In the genomic region with DNA sequence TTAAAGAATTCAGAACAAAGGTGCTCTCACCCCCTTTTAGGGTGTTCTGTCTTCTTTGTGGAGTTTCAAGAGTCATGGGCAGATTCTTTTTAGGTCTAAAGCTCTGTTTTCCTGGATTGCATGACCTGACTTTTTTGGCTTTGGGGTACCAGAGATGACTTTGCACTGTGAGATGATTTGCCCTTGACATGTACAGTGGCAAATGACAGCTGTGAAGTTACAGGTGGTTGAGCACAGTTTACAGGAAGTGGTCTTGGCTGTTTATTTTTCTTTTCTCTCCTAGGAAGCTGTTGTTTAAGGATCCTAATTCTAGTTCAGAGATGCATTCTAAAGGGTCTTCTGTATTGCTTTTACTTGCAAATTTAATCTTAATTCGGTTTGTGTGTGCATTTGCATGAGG, we compare ENCODE assay signal across 20 cellular contexts.
A peak's percentile ranks its signal among the peaks of the same experiment; 100 is the strongest.
DNase-seq lines count a peak whose midpoint lies in the region; ATAC-seq and TF ChIP-seq lines count a peak whose summit lies in the region.
"Had no signal": no experiment of that assay in that cellular context is flagged by ENCODE, and none has a peak within 500 bp of the region (broad histone marks: within the 10 kb centered on the region; RNA-seq: fewer than 3 reads in every experiment).

No MANE protein-coding gene starts in this region.

- H3F3A ChIP-seq in PC-9 (ENCODE audit: insufficient read depth, low read depth): no peaks in the 10 kb centered on the region

- CTCF ChIA-PET in PC-9 (lab: Charles Lee): no interaction called here

- POLR2A ChIA-PET in PC-9 (lab: Charles Lee; ENCODE audit: unreplicated experiment): no interaction called here

- TF ChIP-seq CTCF in PC-9 (conservative IDR thresholded peaks at IDR 0.05): no peak

- no peak overlapping the region for H3K4me2 ChIP-seq in PC-9

- H3K79me2 ChIP-seq in PC-9 (ENCODE audit: low read depth): no peaks in the 10 kb centered on the region

- no peak overlapping the region for H3K4me3 ChIP-seq in PC-9
- H3K4me3 ChIP-seq: ascending aorta had no signal

- H4K20me1 ChIP-seq in PC-9 (ENCODE audit: insufficient read depth): no peaks in the 10 kb centered on the region

- H3K9me3 ChIP-seq in PC-9 (ENCODE audit: insufficient read depth, low read depth): peaks cover 15% of the 10 kb centered on the region
- H3K9me3 ChIP-seq: ascending aorta, BE2C had no signal

- peak; percentile 83 for ATAC-seq in GM19035 (IDR thresholded peaks at IDR 0.05; ENCODE audit: unreplicated experiment)
- ATAC-seq in GM21619 (IDR thresholded peaks at IDR 0.05; ENCODE audit: unreplicated experiment): peak; percentile 87
- peak; percentile 58 for ATAC-seq in HG03175 (IDR thresholded peaks at IDR 0.05; ENCODE audit: unreplicated experiment)
- no peak for ATAC-seq in GM18909 (IDR thresholded peaks at IDR 0.05; ENCODE audit: poor library complexity, unreplicated experiment)
- no peak for ATAC-seq in GM18861 (IDR thresholded peaks at IDR 0.05; ENCODE audit: unreplicated experiment)
- ATAC-seq: stimulated activated naive CD8-positive, alpha-beta T cell treated with anti-CD3 and anti-CD28 coated beads, Interleukin-15, Interleukin-2, amounts not matched to agents 100 U/mL and 50 U/mL, for 24 hours had no signal

- H3K36me3 ChIP-seq in PC-9 (ENCODE audit: low read depth): no peaks in the 10 kb centered on the region
- H3K36me3 ChIP-seq: ascending aorta, BE2C had no signal

- H3K9me2 ChIP-seq in PC-9 (ENCODE audit: insufficient read depth): no peaks in the 10 kb centered on the region; the same call in 1 of the 2 replicates

- H3K4me1 ChIP-seq in PC-9 (replicated peaks; ENCODE audit: insufficient read depth): no peaks in the 10 kb centered on the region
- H3K4me1 ChIP-seq: BE2C had no signal

- DNase-seq in germinal center (ENCODE audit: low spot score): peak; percentile 48
- DNase-seq in PC-9: no peak
- no peak for DNase-seq in NCI-H2171 treated with DMSO at 0.1 percent for 48 hours (lab: John Stamatoyannopoulos, UW)
- DNase-seq: activated effector memory CD4-positive, alpha-beta T cell treated with anti-CD3 and anti-CD28 coated beads, Interleukin-2, amount 50 U/mL, for 16 hours; BE2C; DMS 273 treated with DMSO at 0.1 percent for 48 hours; GOT3; hippocampal formation; IMR-90; NCI-H1092 treated with DMSO at 0.1 percent for 48 hours; NK-92 treated with Interleukin-12 subunit alpha and Interleukin-12 subunit beta, amount 100 ng/mL, for 24 hours; Right ventricle myocardium superior; stimulated activated CD4-positive, alpha-beta T cell treated with anti-CD3 and anti-CD28 coated beads, Interleukin-12 subunit alpha, Interleukin-12 subunit beta, amount 100 ng/mL, for 4 hours; stimulated activated naive CD8-positive, alpha-beta T cell treated with anti-CD3 and anti-CD28 coated beads, Interleukin-15, Interleukin-2, amounts not matched to agents 100 U/mL and 50 U/mL, for 24 hours had no signal

- intact Hi-C loops in PC-9 (cut with micrococcal nuclease; ENCODE audit: unreplicated experiment): no loop called here

- no peaks in the 10 kb centered on the region for H3K27me3 ChIP-seq in PC-9 (ENCODE audit: insufficient read depth, low read depth)
- H3K27me3 ChIP-seq: ascending aorta, BE2C had no signal

- no peak overlapping the region for H2AFZ ChIP-seq in PC-9

- H3K27ac ChIP-seq in PC-9: no peak overlapping the region
- H3K27ac ChIP-seq: ascending aorta had no signal

- no TSS peak for BruUV-seq in PC-9 (replicated peaks; lab: Mats Ljungman, UMichigan)

Comparison
In these comparisons a context has a peak if more than half of its experiments do, and no peak if none do; other contexts are left out.
1. ATAC-seq: peak in GM19035 (single experiment), GM21619 (single experiment) and HG03175 (single experiment); none in GM18909 (single experiment) and GM18861 (single experiment).